Comparison of ENCODE assay signal across 9 cellular contexts in genomic region chr9:79026311-79026710, GRCh38.
DNase-seq lines count a peak whose midpoint lies in the region; ATAC-seq, FAIRE-seq and TF ChIP-seq lines count a peak whose summit lies in the region.
"Had no signal": no experiment of that assay in that cellular context is flagged by ENCODE, and none has a peak within 500 bp of the region (broad histone marks: within the 10 kb centered on the region; RNA-seq: fewer than 3 reads in every experiment).

No MANE protein-coding gene starts in this region.

- peak; percentile 91 for ATAC-seq in foreskin keratinocyte

- H3K27ac Mint-ChIP-seq in HFFc6: peak overlapping the region; percentile 87
- no peak overlapping the region for H3K27ac Mint-ChIP-seq in activated T-cell treated with anti-CD3 and anti-CD28 coated beads, Interleukin-2, amount 50 U/mL, for 24 hours

- peak overlapping the region; percentile 34 for H3K27ac ChIP-seq in foreskin keratinocyte

- peaks cover 23% of the 10 kb centered on the region for H3K36me3 Mint-ChIP-seq in HFFc6 (ENCODE audit: low read depth)
- no peaks in the 10 kb centered on the region for H3K36me3 Mint-ChIP-seq in activated T-cell treated with anti-CD3 and anti-CD28 coated beads, Interleukin-2, amount 50 U/mL, for 24 hours (ENCODE audit: low read depth)

- H3K27me3 Mint-ChIP-seq in HFFc6 (ENCODE audit: insufficient read depth): 0 out of 2 replicates have a peak, but pooled peaks cover 2% of the 10 kb centered on the region
- H3K27me3 Mint-ChIP-seq in activated T-cell treated with anti-CD3 and anti-CD28 coated beads, Interleukin-2, amount 50 U/mL, for 24 hours: no peaks in the 10 kb centered on the region

- H3K9me3 Mint-ChIP-seq in HFFc6: no peaks in the 10 kb centered on the region
- H3K9me3 Mint-ChIP-seq in activated T-cell treated with anti-CD3 and anti-CD28 coated beads, Interleukin-2, amount 50 U/mL, for 24 hours: no peaks in the 10 kb centered on the region

- TF ChIP-seq POLR2A in GM12891 (IDR thresholded peaks at IDR 0.05; ENCODE audit: low read depth, low read length): no peak

- H3K4me1 Mint-ChIP-seq in HFFc6 (ENCODE audit: low read depth): peaks cover 72% of the 10 kb centered on the region
- H3K4me1 Mint-ChIP-seq in activated T-cell treated with anti-CD3 and anti-CD28 coated beads, Interleukin-2, amount 50 U/mL, for 24 hours (ENCODE audit: low read depth): no peaks in the 10 kb centered on the region

- DNase-seq in GM12891 (ENCODE audit: insufficient read length, low spot score): no peak
- no peak for DNase-seq in HFFc6
- DNase-seq in NCI-H1436 treated with DMSO at 0.1 percent for 48 hours (lab: John Stamatoyannopoulos, UW): peak; percentile 93
- peak; percentile 97 to 99 for DNase-seq in foreskin keratinocyte
- DNase-seq in activated T-cell treated with anti-CD3 and anti-CD28 coated beads, Interleukin-2, amount 50 U/mL, for 24 hours: no peak
- no peak for DNase-seq in T1000 (lab: John Stamatoyannopoulos, UW)
- DNase-seq in activated T-cell treated with anti-CD3 and anti-CD28 coated beads, Interleukin-2, amount 50 U/mL, for 48 hours: no peak
- no peak for DNase-seq in HTR-8/SVneo (ENCODE audit: insufficient read length, low spot score)
- DNase-seq: NCI-H82 had no signal

- no peak overlapping the region for H3K4me3 Mint-ChIP-seq in HFFc6
- H3K4me3 Mint-ChIP-seq in activated T-cell treated with anti-CD3 and anti-CD28 coated beads, Interleukin-2, amount 50 U/mL, for 24 hours: no peak overlapping the region

- TF ChIP-seq CTCF in HFFc6 (IDR thresholded peaks at IDR 0.05) (no peak), foreskin keratinocyte (conservative IDR thresholded peaks at IDR 0.05) (no peak)

- H3K4me1 ChIP-seq in foreskin keratinocyte: peaks cover 59% of the 10 kb centered on the region

- FAIRE-seq in GM12891 (lab: Jason Lieb, UNC) (peak; percentile 58), HTR-8/SVneo (lab: Jason Lieb, UNC) (no peak)

- no peaks in the 10 kb centered on the region for H3K27me3 ChIP-seq in foreskin keratinocyte

TF ChIP-seq in GM12891, 5 proteins besides CTCF, POLR2A, EP300 and RAD21:
- TF ChIP-seq POLR2AphosphoS5 (IDR thresholded peaks at IDR 0.05; ENCODE audit: low read depth, low read length): no peak
- no peak for TF ChIP-seq SPI1 (IDR thresholded peaks at IDR 0.05; ENCODE audit: low read depth, low read length)
- no peak for TF ChIP-seq POU2F2 (IDR thresholded peaks at IDR 0.05; ENCODE audit: low read depth, low read length)
- TF ChIP-seq TAF1 (IDR thresholded peaks at IDR 0.05; ENCODE audit: low read depth, low read length): no peak
- TF ChIP-seq PAX5 (IDR thresholded peaks at IDR 0.05; ENCODE audit: insufficient read depth, low read length, severe bottlenecking): no peak

Comparison
In these comparisons a context has a peak if more than half of its experiments do, and no peak if none do; other contexts are left out.
1. DNase-seq: peak in NCI-H1436 treated with DMSO at 0.1 percent for 48 hours (single experiment) and foreskin keratinocyte (2 of 2); none in GM12891 (single experiment), HFFc6 (single experiment), activated T-cell treated with anti-CD3 and anti-CD28 coated beads, Interleukin-2, amount 50 U/mL, for 24 hours (single experiment), T1000 (single experiment), activated T-cell treated with anti-CD3 and anti-CD28 coated beads, Interleukin-2, amount 50 U/mL, for 48 hours (0 of 2) and HTR-8/SVneo (single experiment).